17 cellular contexts compared by ENCODE assay signal in the genomic region with DNA sequence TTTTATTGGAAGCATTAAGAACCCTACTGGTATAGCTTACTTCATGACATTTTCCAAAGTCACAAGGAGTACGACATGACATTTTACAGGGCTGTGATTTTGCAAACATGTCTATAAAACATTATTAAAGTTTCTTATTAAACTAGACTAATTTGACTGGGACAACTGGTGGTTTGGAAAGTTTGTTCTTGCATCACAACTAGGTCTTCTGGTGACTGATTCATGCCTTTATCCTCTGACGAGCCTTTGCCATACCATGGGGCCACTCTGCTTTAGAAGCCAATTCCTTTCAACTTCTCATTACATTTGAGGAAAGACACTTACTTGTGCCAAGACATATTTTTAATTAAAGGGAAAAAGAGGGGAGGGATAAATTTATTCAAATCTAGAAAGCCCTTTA.
DNase-seq lines count a peak whose midpoint lies in the region; TF ChIP-seq lines count a peak whose summit lies in the region.
"Had no signal": no experiment of that assay in that cellular context is flagged by ENCODE, and none has a peak within 500 bp of the region (broad histone marks: within the 10 kb centered on the region; RNA-seq: fewer than 3 reads in every experiment).

No MANE protein-coding gene starts in this region.

- H3K36me3 ChIP-seq in H7 (replicated peaks; ENCODE audit: control insufficient read depth, insufficient read depth, low read length): no peaks in the 10 kb centered on the region
- H3K36me3 ChIP-seq: BLaER1 had no signal

- TF ChIP-seq CTCF in AG10803 (conservative IDR thresholded peaks at IDR 0.05; ENCODE audit: low read length) (no peak), choroid plexus epithelial cell (conservative IDR thresholded peaks at IDR 0.05; ENCODE audit: low read depth, low read length) (no peak)

- DNase-seq in AG10803 (ENCODE audit: low read depth) (peak; percentile 32), LHCN-M2 (ENCODE audit: low read depth) (peak; percentile 1), choroid plexus epithelial cell (ENCODE audit: low read depth) (peak; percentile 59), iris pigment epithelial cell (ENCODE audit: low read depth) (peak; percentile 36), NCI-H2081 (lab: John Stamatoyannopoulos, UW) (no peak), activated T-cell treated with anti-CD3 and anti-CD28 coated beads for 4 hours (no peak), H7 (no peak)
- no peak for DNase-seq in activated CD8-positive, alpha-beta memory T cell treated with anti-CD3 and anti-CD28 coated beads, Interleukin-2, amount 50 U/mL, for 48 hours
- DNase-seq: Calu3; CD4-positive, alpha-beta memory T cell; GOT3; KBM-7; NCI-H1436; NCI-H2029 treated with DMSO at 0.1 percent for 48 hours; NCI-H2171 treated with DMSO at 0.1 percent for 48 hours; NCI-H446 had no signal

- H3K27me3 ChIP-seq in H7 (ENCODE audit: control insufficient read depth, insufficient read depth, low read length): peaks cover 5% of the 10 kb centered on the region
- H3K27me3 ChIP-seq: BLaER1 had no signal

- H3K4me3 ChIP-seq in AG10803 (ENCODE audit: low read length): no peak overlapping the region
- no peak overlapping the region for H3K4me3 ChIP-seq in choroid plexus epithelial cell (ENCODE audit: low read depth, low read length)
- no peak overlapping the region for H3K4me3 ChIP-seq in H7 (ENCODE audit: insufficient read depth, low read depth, low read length)
- H3K4me3 ChIP-seq: BLaER1 had no signal

Comparison
In these comparisons a context has a peak if more than half of its experiments do, and no peak if none do; other contexts are left out.
1. DNase-seq: peak in AG10803 (single experiment), LHCN-M2 (single experiment), choroid plexus epithelial cell (single experiment) and iris pigment epithelial cell (single experiment); none in NCI-H2081 (0 of 2), activated CD8-positive, alpha-beta memory T cell treated with anti-CD3 and anti-CD28 coated beads, Interleukin-2, amount 50 U/mL, for 48 hours (single experiment), activated T-cell treated with anti-CD3 and anti-CD28 coated beads for 4 hours (single experiment) and H7 (single experiment).